In genomic region chr7:46544396-46545008, GRCh38 we compare ENCODE assay signal across 17 cellular contexts.
DNase-seq lines count a peak whose midpoint lies in the region; ATAC-seq, FAIRE-seq and TF ChIP-seq lines count a peak whose summit lies in the region.
"Had no signal": no experiment of that assay in that cellular context is flagged by ENCODE, and none has a peak within 500 bp of the region (broad histone marks: within the 10 kb centered on the region; RNA-seq: fewer than 3 reads in every experiment).

No MANE protein-coding gene starts in this region.

- DNase-seq in AG20443 (ENCODE audit: low spot score) (peak; percentile 32), LoVo (ENCODE audit: low spot score) (peak; percentile 69), bronchial epithelial cell (ENCODE audit: low read depth) (peak; percentile 91), mesenchymal stem cell (peak; percentile 93), NCI-H1417 (lab: John Stamatoyannopoulos, UW) (no peak), immature natural killer cell (no peak), DMS153 (lab: John Stamatoyannopoulos, UW) (no peak), Right ventricle myocardium superior (no peak)
- DNase-seq: hypothalamus; KG1; naive B cell; NCI-H345; stimulated activated CD4-positive, alpha-beta T cell treated with anti-CD3 and anti-CD28 coated beads, Interleukin-2, amount 100 ng/mL, for 24 hours; T-helper 1 cell had no signal

- no peak overlapping the region for H2AFZ ChIP-seq in mesenchymal stem cell (ENCODE audit: low read depth, low read length)

- peak overlapping the region in 1 of 2 experiments; percentile 75 for H3K4ac ChIP-seq in mesenchymal stem cell (ENCODE audit: low read depth in 1 of 2, low read length in 2 of 2)

- H2BK120ac ChIP-seq in mesenchymal stem cell (ENCODE audit: low read depth, low read length) = no peak overlapping the region

- peak overlapping the region in 1 of 2 experiments; percentile 52 for H3K18ac ChIP-seq in mesenchymal stem cell (ENCODE audit: low read depth in 1 of 2, low read length in 2 of 2)

- H3K27me3 Mint-ChIP-seq in immature natural killer cell (ENCODE audit: low read depth in 3 of 3) = no peaks in the 10 kb centered on the region
- H3K27me3 Mint-ChIP-seq: central memory CD8-positive, alpha-beta T cell; naive B cell; stimulated activated naive CD8-positive, alpha-beta T cell treated with anti-CD3 and anti-CD28 coated beads, Interleukin-15, Interleukin-2, amounts not matched to agents 100 ng/mL and 50 ng/mL, for 24 hours had no signal

- H2BK12ac ChIP-seq in mesenchymal stem cell (ENCODE audit: low read length in 2 of 2) = peak overlapping the region in 1 of 2 experiments; percentile 88

- H2AK5ac ChIP-seq in mesenchymal stem cell (ENCODE audit: low read length, severe bottlenecking) = no peak overlapping the region

- TF ChIP-seq CTCF in bronchial epithelial cell (IDR thresholded peaks at IDR 0.05; ENCODE audit: insufficient read depth, low read length, severe bottlenecking) = no peak

- H4K91ac ChIP-seq in mesenchymal stem cell (ENCODE audit: low read length) = no peak overlapping the region

- H3K4me3 ChIP-seq in bronchial epithelial cell (ENCODE audit: low read depth, low read length) (no peak overlapping the region), mesenchymal stem cell (ENCODE audit: insufficient read depth in 1 of 2, low read depth in 1 of 2, low read length in 2 of 2) (no peak overlapping the region)

- no peak overlapping the region for H2BK5ac ChIP-seq in mesenchymal stem cell (ENCODE audit: low read depth, low read length, poor library complexity, severe bottlenecking)

- peak overlapping the region; percentile 33 for H3K27ac ChIP-seq in mesenchymal stem cell (ENCODE audit: low read length, poor library complexity, severe bottlenecking)

- no peaks in the 10 kb centered on the region for H3K79me1 ChIP-seq in mesenchymal stem cell (replicated peaks; ENCODE audit: low read length, poor library complexity, severe bottlenecking)

- no peaks in the 10 kb centered on the region for H3K4me1 Mint-ChIP-seq in immature natural killer cell
- H3K4me1 Mint-ChIP-seq: CD14-positive monocyte; central memory CD8-positive, alpha-beta T cell; naive B cell had no signal

- H3K4me3 Mint-ChIP-seq in immature natural killer cell = no peak overlapping the region
- H3K4me3 Mint-ChIP-seq: CD14-positive monocyte; central memory CD8-positive, alpha-beta T cell; naive B cell; stimulated activated naive CD8-positive, alpha-beta T cell treated with anti-CD3 and anti-CD28 coated beads, Interleukin-15, Interleukin-2, amounts not matched to agents 100 ng/mL and 50 ng/mL, for 24 hours had no signal

- no peak overlapping the region for H2BK15ac ChIP-seq in mesenchymal stem cell (ENCODE audit: low read depth, poor library complexity, severe bottlenecking)

- H3K27me3 ChIP-seq in bronchial epithelial cell (ENCODE audit: control insufficient read depth, insufficient read depth, low read length) (no peaks in the 10 kb centered on the region), mesenchymal stem cell (ENCODE audit: control insufficient read depth in 1 of 2, insufficient read depth in 1 of 2, low read length in 2 of 2) (no peaks in the 10 kb centered on the region)

- H3K4me2 ChIP-seq in mesenchymal stem cell (ENCODE audit: low read length, poor library complexity, severe bottlenecking) = no peak overlapping the region

- H3K36me3 Mint-ChIP-seq in immature natural killer cell = no peaks in the 10 kb centered on the region
- H3K36me3 Mint-ChIP-seq: CD14-positive monocyte, naive B cell had no signal

- H3K36me3 ChIP-seq in bronchial epithelial cell (ENCODE audit: control insufficient read depth, insufficient read depth, low read length) (no peaks in the 10 kb centered on the region), mesenchymal stem cell (ENCODE audit: control insufficient read depth in 1 of 2, insufficient read depth in 2 of 2, low read depth in 1 of 2, low read length in 2 of 2) (no peaks in the 10 kb centered on the region)

- no peaks in the 10 kb centered on the region for H3K9me3 ChIP-seq in mesenchymal stem cell (ENCODE audit: control insufficient read depth, low read length)

- ATAC-seq in Right ventricle myocardium superior (ENCODE audit: poor library complexity) = no peak

- no peak for FAIRE-seq in bronchial epithelial cell (lab: Jason Lieb, UNC)

- peaks cover 2% of the 10 kb centered on the region for H3K4me1 ChIP-seq in mesenchymal stem cell (ENCODE audit: control insufficient read depth, insufficient read depth, low read depth, low read length)

- H3K9ac ChIP-seq in mesenchymal stem cell (ENCODE audit: low read length) = peak overlapping the region; percentile 67

- peak overlapping the region in 1 of 2 experiments; percentile 1 for H3K14ac ChIP-seq in mesenchymal stem cell (ENCODE audit: low read length in 2 of 2)

- no peak overlapping the region for H4K8ac ChIP-seq in mesenchymal stem cell (ENCODE audit: low read length)

- no peak overlapping the region for H3K27ac Mint-ChIP-seq in immature natural killer cell
- H3K27ac Mint-ChIP-seq: CD14-positive monocyte, naive B cell had no signal

- intact Hi-C loops in Right ventricle myocardium superior (cut with DNase I) = no loop called here

- WGBS in mesenchymal stem cell = no CpG with 5 or more reads among the region's 2 CpGs

- H3K9me3 Mint-ChIP-seq in immature natural killer cell = peaks cover 0 to 24% (median 4%) of the 10 kb centered on the region in 6 donors

- H3K23ac ChIP-seq in mesenchymal stem cell (ENCODE audit: low read length in 2 of 2) = no peak overlapping the region

Comparison
In these comparisons a context has a peak if more than half of its experiments do, and no peak if none do; other contexts are left out.
1. DNase-seq: peak in AG20443 (single experiment), LoVo (single experiment), bronchial epithelial cell (single experiment) and mesenchymal stem cell (single experiment); none in NCI-H1417 (0 of 3), immature natural killer cell (0 of 3), DMS153 (single experiment) and Right ventricle myocardium superior (single experiment).